Comparison of ENCODE assay signal across 19 cellular contexts in genomic region chr3:79306939-79307590, GRCh38.
"Had no signal": no experiment of that assay in that cellular context is flagged by ENCODE, and none has a peak within 500 bp of the region (broad histone marks: within the 10 kb centered on the region; RNA-seq: fewer than 3 reads in every experiment).

No MANE protein-coding gene starts in this region.

- H3K4me3 ChIP-seq: adrenal gland, body of pancreas, upper lobe of right lung had no signal

- H3K27me3 ChIP-seq: adrenal gland, body of pancreas, upper lobe of right lung had no signal

- H3K4me1 ChIP-seq: adrenal gland, body of pancreas, upper lobe of right lung had no signal

- H3K27me3 Mint-ChIP-seq: activated CD4-positive, alpha-beta T cell treated with anti-CD3 and anti-CD28 coated beads for 36 hours; activated naive CD4-positive, alpha-beta T cell treated with anti-CD3 and anti-CD28 coated beads, Interleukin-2, amount 10 ng/mL, durations not matched to agents 7 days and 5 days; central memory CD8-positive, alpha-beta T cell; stimulated activated naive CD8-positive, alpha-beta T cell treated with anti-CD3 and anti-CD28 coated beads, Interleukin-15, Interleukin-2, amounts not matched to agents 100 ng/mL and 50 ng/mL, for 24 hours; T-cell had no signal

- H3K4me1 Mint-ChIP-seq: activated CD4-positive, alpha-beta T cell treated with anti-CD3 and anti-CD28 coated beads for 36 hours; activated naive CD4-positive, alpha-beta T cell treated with anti-CD3 and anti-CD28 coated beads, Interleukin-2, amount 10 ng/mL, durations not matched to agents 7 days and 5 days; central memory CD8-positive, alpha-beta T cell; natural killer cell; T-cell had no signal

- H3K36me3 Mint-ChIP-seq: activated naive CD4-positive, alpha-beta T cell treated with anti-CD3 and anti-CD28 coated beads, Interleukin-2, amount 10 ng/mL, durations not matched to agents 7 days and 5 days; natural killer cell; T-cell had no signal

- H3K27ac Mint-ChIP-seq: activated CD4-positive, alpha-beta T cell treated with anti-CD3 and anti-CD28 coated beads for 36 hours; activated naive CD4-positive, alpha-beta T cell treated with anti-CD3 and anti-CD28 coated beads, Interleukin-2, amount 10 ng/mL, durations not matched to agents 7 days and 5 days; activated T-helper 2 cell treated with anti-CD3 and anti-CD28 coated beads, Interferon-gamma antibody, Interleukin-2, Interleukin-4, amounts not matched to agents 10 μg/mL and 5 μg/mL and 100 μg/mL, durations not matched to agents 14 hours and 24 hours and 36 hours; natural killer cell; stimulated activated naive CD8-positive, alpha-beta T cell treated with anti-CD3 and anti-CD28 coated beads, Interleukin-15, Interleukin-2, amounts not matched to agents 100 ng/mL and 50 ng/mL, for 24 hours; T-cell had no signal

- H3K4me3 Mint-ChIP-seq: activated CD4-positive, alpha-beta T cell treated with anti-CD3 and anti-CD28 coated beads for 36 hours; activated naive CD4-positive, alpha-beta T cell treated with anti-CD3 and anti-CD28 coated beads, Interleukin-2, amount 10 ng/mL, durations not matched to agents 7 days and 5 days; central memory CD8-positive, alpha-beta T cell; natural killer cell; stimulated activated naive CD8-positive, alpha-beta T cell treated with anti-CD3 and anti-CD28 coated beads, Interleukin-15, Interleukin-2, amounts not matched to agents 100 ng/mL and 50 ng/mL, for 24 hours; T-cell had no signal

- H3K9me3 Mint-ChIP-seq: stimulated activated naive CD8-positive, alpha-beta T cell treated with anti-CD3 and anti-CD28 coated beads, Interleukin-15, Interleukin-2, amounts not matched to agents 100 ng/mL and 50 ng/mL, for 24 hours had no signal

- H3K9me3 ChIP-seq: adrenal gland, body of pancreas, upper lobe of right lung had no signal

- H3K27ac ChIP-seq: adrenal gland, body of pancreas, epithelial cell of prostate, upper lobe of right lung, VCaP had no signal

- H3K36me3 ChIP-seq: adrenal gland, upper lobe of right lung had no signal

- DNase-seq: activated CD4-positive, alpha-beta T cell treated with anti-CD3 and anti-CD28 coated beads for 36 hours; activated naive CD4-positive, alpha-beta T cell treated with anti-CD3 and anti-CD28 coated beads, Interleukin-2, amount 10 ng/mL, durations not matched to agents 7 days and 5 days; adrenal gland; body of pancreas; cortex of kidney; effector CD8-positive, alpha-beta T cell; hypothalamus; left colon; natural killer cell; stimulated activated CD4-positive, alpha-beta T cell treated with anti-CD3 and anti-CD28 coated beads, Interleukin-15, amount 100 ng/mL, for 24 hours; stimulated activated CD4-positive, alpha-beta T cell treated with anti-CD3 and anti-CD28 coated beads, Interleukin-4, amount 100 ng/mL, for 24 hours; T-cell; T1000; upper lobe of right lung had no signal
